In the genomic region with DNA sequence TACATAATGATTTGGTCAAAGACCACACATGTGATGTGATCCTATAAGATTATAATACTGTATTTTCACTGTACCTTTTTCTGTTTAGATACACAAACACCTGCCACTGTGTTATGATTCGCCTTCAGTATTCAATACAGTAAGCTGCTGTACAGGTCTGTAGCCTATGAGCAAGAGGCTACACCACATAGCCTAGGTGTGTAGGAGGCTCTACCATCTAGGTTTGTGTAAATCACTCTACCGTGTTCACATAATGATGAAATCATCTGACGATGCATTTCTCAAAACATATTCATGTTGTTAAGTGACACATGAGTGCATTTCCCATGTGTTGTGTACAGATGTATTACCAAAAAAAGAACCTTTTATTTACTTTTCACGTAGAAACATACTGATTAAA, we compare ENCODE assay signal across 21 cellular contexts.
"Had no signal": no experiment of that assay in that cellular context is flagged by ENCODE, and none has a peak within 500 bp of the region (broad histone marks: within the 10 kb centered on the region; RNA-seq: fewer than 3 reads in every experiment).

No MANE protein-coding gene starts in this region.

- H3K4me3 Mint-ChIP-seq: activated CD4-positive, alpha-beta memory T cell treated with anti-CD3 and anti-CD28 coated beads for 36 hours; activated CD4-positive, alpha-beta T cell treated with anti-CD3 and anti-CD28 coated beads, Interleukin-2, amount 10 ng/mL, durations not matched to agents 7 days and 5 days; activated naive CD8-positive, alpha-beta T cell treated with anti-CD3 and anti-CD28 coated beads, Interleukin-2, amount 10 ng/mL, durations not matched to agents 7 days and 5 days; central memory CD8-positive, alpha-beta T cell; T-helper 17 cell had no signal

- H3K27ac Mint-ChIP-seq: activated CD4-positive, alpha-beta memory T cell treated with anti-CD3 and anti-CD28 coated beads for 36 hours; activated CD4-positive, alpha-beta T cell treated with anti-CD3 and anti-CD28 coated beads, Interleukin-2, amount 10 ng/mL, durations not matched to agents 7 days and 5 days; activated naive CD8-positive, alpha-beta T cell treated with anti-CD3 and anti-CD28 coated beads, Interleukin-2, amount 10 ng/mL, durations not matched to agents 7 days and 5 days; T-helper 17 cell had no signal

- H3K27me3 Mint-ChIP-seq: activated CD4-positive, alpha-beta memory T cell treated with anti-CD3 and anti-CD28 coated beads for 36 hours; activated CD4-positive, alpha-beta T cell treated with anti-CD3 and anti-CD28 coated beads, Interleukin-2, amount 10 ng/mL, durations not matched to agents 7 days and 5 days; activated naive CD8-positive, alpha-beta T cell treated with anti-CD3 and anti-CD28 coated beads, Interleukin-2, amount 10 ng/mL, durations not matched to agents 7 days and 5 days; central memory CD8-positive, alpha-beta T cell; T-helper 17 cell had no signal

- H3K4me2 ChIP-seq: PC-9 had no signal

- DNase-seq: activated CD4-positive, alpha-beta memory T cell treated with anti-CD3 and anti-CD28 coated beads for 36 hours; activated CD4-positive, alpha-beta T cell treated with anti-CD3 and anti-CD28 coated beads, Interleukin-2, amount 10 ng/mL, durations not matched to agents 7 days and 5 days; activated CD4-positive, CD25-positive, alpha-beta regulatory T cell; activated CD8-positive, alpha-beta memory T cell treated with anti-CD3 and anti-CD28 coated beads for 24 hours; activated naive CD4-positive, alpha-beta T cell treated with anti-CD3 and anti-CD28 coated beads, Interleukin-2, amount 50 U/mL, for 16 hours; activated naive CD8-positive, alpha-beta T cell treated with anti-CD3 and anti-CD28 coated beads, Interleukin-2, amount 10 ng/mL, durations not matched to agents 7 days and 5 days; activated T-cell treated with anti-CD3 and anti-CD28 coated beads, Interleukin-2, amount 50 U/mL, for 48 hours; adrenal gland; anterior cingulate cortex; Karpas-422; NCI-H1105 treated with DMSO at 0.1 percent for 48 hours; NCI-H1436 treated with DMSO at 0.1 percent for 48 hours; NCI-H187; NCI-H2081; NCI-H524; PC-9; SIG-M5; T-helper 17 cell; T1000 had no signal

- H3K9me3 ChIP-seq: adrenal gland had no signal

- H3K4me3 ChIP-seq: adrenal gland, K562, PC-9 had no signal

- H2AFZ ChIP-seq: PC-9 had no signal

- ATAC-seq: K562, T-helper 17 cell had no signal

- H3K27ac ChIP-seq: adrenal gland, PC-9 had no signal

- H3K9me3 Mint-ChIP-seq: activated CD4-positive, alpha-beta memory T cell treated with anti-CD3 and anti-CD28 coated beads for 36 hours; activated CD4-positive, alpha-beta T cell treated with anti-CD3 and anti-CD28 coated beads, Interleukin-2, amount 10 ng/mL, durations not matched to agents 7 days and 5 days; activated naive CD8-positive, alpha-beta T cell treated with anti-CD3 and anti-CD28 coated beads, Interleukin-2, amount 10 ng/mL, durations not matched to agents 7 days and 5 days; central memory CD8-positive, alpha-beta T cell had no signal

- H3K36me3 Mint-ChIP-seq: activated naive CD8-positive, alpha-beta T cell treated with anti-CD3 and anti-CD28 coated beads, Interleukin-2, amount 10 ng/mL, durations not matched to agents 7 days and 5 days had no signal

- H3K4me1 Mint-ChIP-seq: activated CD4-positive, alpha-beta T cell treated with anti-CD3 and anti-CD28 coated beads, Interleukin-2, amount 10 ng/mL, durations not matched to agents 7 days and 5 days; central memory CD8-positive, alpha-beta T cell had no signal

- H3K27me3 ChIP-seq: adrenal gland had no signal
